In the genomic region with DNA sequence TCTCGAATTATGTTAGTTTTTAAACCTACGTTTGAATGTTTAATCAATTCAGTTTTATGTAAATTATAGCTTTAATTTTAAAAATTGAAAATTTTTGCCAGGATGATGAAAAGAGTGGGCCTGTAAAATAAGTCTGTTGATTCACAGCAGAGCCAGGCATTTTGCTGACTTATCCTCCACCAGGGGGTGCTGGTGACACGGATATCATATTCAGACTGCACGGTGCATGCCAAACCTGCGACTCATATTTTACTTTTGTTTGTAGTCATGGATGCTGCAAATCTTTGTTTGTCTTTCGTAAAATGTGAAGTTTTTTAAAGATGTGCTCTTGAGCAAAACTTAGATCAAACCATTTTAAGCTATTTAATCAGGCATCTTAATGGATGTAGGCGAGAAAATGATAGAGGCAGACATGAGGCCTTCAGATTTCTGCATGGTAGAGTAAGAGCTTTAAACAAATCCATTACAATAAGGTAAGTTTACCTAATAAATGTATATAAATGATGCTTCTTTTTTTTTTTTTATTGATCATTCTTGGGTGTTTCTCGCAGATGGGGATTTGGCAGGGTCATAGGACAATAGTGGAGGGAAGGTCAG, we compare ENCODE assay signal across 9 cellular contexts. TPM values are rescaled to one million over a fixed set of nuclear protein-coding genes. Genes with fewer than 3 reads are reported as not detected.
A peak's percentile ranks its signal among the peaks of the same experiment; 100 is the strongest.
DNase-seq lines count a peak whose midpoint lies in the region; ATAC-seq and TF ChIP-seq lines count a peak whose summit lies in the region.
"Had no signal": no experiment of that assay in that cellular context is flagged by ENCODE, and none has a peak within 500 bp of the region (broad histone marks: within the 10 kb centered on the region; RNA-seq: fewer than 3 reads in every experiment).

No MANE protein-coding gene starts in this region.

- no peak overlapping the region for H3K4me3 Mint-ChIP-seq in CD8-positive, alpha-beta memory T cell
- no peak overlapping the region for H3K4me3 Mint-ChIP-seq in activated naive CD4-positive, alpha-beta T cell treated with anti-CD3 and anti-CD28 coated beads, Interleukin-2, amount 10 ng/mL, durations not matched to agents 7 days and 5 days
- H3K4me3 Mint-ChIP-seq: activated naive CD4-positive, alpha-beta T cell treated with anti-CD3 and anti-CD28 coated beads, Interleukin-2, amount 50 U/mL, for 24 hours had no signal

- intact Hi-C loops in heart right ventricle (cut with DNase I): no loop called here

- CTCF ChIA-PET in CD8-positive, alpha-beta memory T cell (lab: Charles Lee): no interaction called here
- CTCF ChIA-PET in activated naive CD4-positive, alpha-beta T cell treated with anti-CD3 and anti-CD28 coated beads, Interleukin-2, amount 10 ng/mL, durations not matched to agents 7 days and 5 days (lab: Charles Lee): interaction anchor here (0.6 to 3.1 kb wide), 13 partner anchors 9 to 435 kb away, joined by 3 to 27 read pairs (median 4); a partner anchor contains a TSS

- H3K27me3 Mint-ChIP-seq in CD8-positive, alpha-beta memory T cell: peaks cover 0 to 2% of the 10 kb centered on the region in 2 donors
- H3K27me3 Mint-ChIP-seq in activated naive CD4-positive, alpha-beta T cell treated with anti-CD3 and anti-CD28 coated beads, Interleukin-2, amount 10 ng/mL, durations not matched to agents 7 days and 5 days: no peaks in the 10 kb centered on the region

- no peaks in the 10 kb centered on the region for H3K4me1 ChIP-seq in CD8-positive, alpha-beta memory T cell (ENCODE audit: insufficient read depth, low read length)
- H3K4me1 ChIP-seq in heart right ventricle: no peaks in the 10 kb centered on the region

- no peaks in the 10 kb centered on the region for H3K9me3 ChIP-seq in CD8-positive, alpha-beta memory T cell (ENCODE audit: low read length)
- H3K9me3 ChIP-seq in heart right ventricle: no peaks in the 10 kb centered on the region

- WGBS in heart right ventricle, 2 donors: 34 to 53% methylated on average over 8 of the region's 8 CpGs

- H3K36me3 Mint-ChIP-seq in CD8-positive, alpha-beta memory T cell: no peaks in the 10 kb centered on the region
- H3K36me3 Mint-ChIP-seq in activated naive CD4-positive, alpha-beta T cell treated with anti-CD3 and anti-CD28 coated beads, Interleukin-2, amount 10 ng/mL, durations not matched to agents 7 days and 5 days: no peaks in the 10 kb centered on the region
- H3K36me3 Mint-ChIP-seq: activated naive CD4-positive, alpha-beta T cell treated with anti-CD3 and anti-CD28 coated beads, Interleukin-2, amount 50 U/mL, for 24 hours had no signal

- no peaks in the 10 kb centered on the region for H3K27me3 ChIP-seq in CD8-positive, alpha-beta memory T cell (ENCODE audit: insufficient read depth, low read length, poor library complexity, severe bottlenecking)
- H3K27me3 ChIP-seq in heart right ventricle: no peaks in the 10 kb centered on the region

- POLR2A ChIA-PET in CD8-positive, alpha-beta memory T cell (lab: Charles Lee): no interaction called here

- H3K36me3 ChIP-seq in CD8-positive, alpha-beta memory T cell (ENCODE audit: insufficient read depth, low read length): no peaks in the 10 kb centered on the region
- no peaks in the 10 kb centered on the region for H3K36me3 ChIP-seq in heart right ventricle

- no peaks in the 10 kb centered on the region for H3K9me3 Mint-ChIP-seq in CD8-positive, alpha-beta memory T cell
- H3K9me3 Mint-ChIP-seq in activated naive CD4-positive, alpha-beta T cell treated with anti-CD3 and anti-CD28 coated beads, Interleukin-2, amount 10 ng/mL, durations not matched to agents 7 days and 5 days: no peaks in the 10 kb centered on the region
- H3K9me3 Mint-ChIP-seq: activated naive CD4-positive, alpha-beta T cell treated with anti-CD3 and anti-CD28 coated beads, Interleukin-2, amount 50 U/mL, for 24 hours had no signal

- peaks cover 0 to 3% (median 0%) of the 10 kb centered on the region in 3 donors for H3K4me1 Mint-ChIP-seq in CD8-positive, alpha-beta memory T cell
- no peaks in the 10 kb centered on the region for H3K4me1 Mint-ChIP-seq in activated naive CD4-positive, alpha-beta T cell treated with anti-CD3 and anti-CD28 coated beads, Interleukin-2, amount 10 ng/mL, durations not matched to agents 7 days and 5 days
- H3K4me1 Mint-ChIP-seq: activated naive CD4-positive, alpha-beta T cell treated with anti-CD3 and anti-CD28 coated beads, Interleukin-2, amount 50 U/mL, for 24 hours had no signal

- ATAC-seq in GM18502 (IDR thresholded peaks at IDR 0.05; ENCODE audit: poor library complexity, unreplicated experiment): peak; percentile 93
- peak; percentile 96 for ATAC-seq in HG02973 (IDR thresholded peaks at IDR 0.05; ENCODE audit: unreplicated experiment)
- peak in 1 of 8 donors; percentile 55 for ATAC-seq in heart right ventricle

- H3K27ac ChIP-seq in CD8-positive, alpha-beta memory T cell (ENCODE audit: low read depth, low read length): no peak overlapping the region
- no peak overlapping the region for H3K27ac ChIP-seq in heart right ventricle

- H3K27ac Mint-ChIP-seq in CD8-positive, alpha-beta memory T cell: no peak overlapping the region
- H3K27ac Mint-ChIP-seq in activated naive CD4-positive, alpha-beta T cell treated with anti-CD3 and anti-CD28 coated beads, Interleukin-2, amount 10 ng/mL, durations not matched to agents 7 days and 5 days: no peak overlapping the region
- H3K27ac Mint-ChIP-seq: activated naive CD4-positive, alpha-beta T cell treated with anti-CD3 and anti-CD28 coated beads, Interleukin-2, amount 50 U/mL, for 24 hours had no signal

- TF ChIP-seq CTCF in heart right ventricle (IDR thresholded peaks at IDR 0.05): peak; percentile 16 to 81 (median 68)

- peak in 3 of 5 donors; percentile 1 to 47 (median 12) for DNase-seq in CD8-positive, alpha-beta memory T cell
- DNase-seq in NCI-H69 (lab: John Stamatoyannopoulos, UW): peak; percentile 58
- peak; percentile 63 for DNase-seq in activated naive CD4-positive, alpha-beta T cell treated with anti-CD3 and anti-CD28 coated beads, Interleukin-2, amount 10 ng/mL, durations not matched to agents 7 days and 5 days
- peak; percentile 11 to 67 for DNase-seq in heart right ventricle
- peak; percentile 70 for DNase-seq in renal cortical epithelial cell (ENCODE audit: low read depth)
- DNase-seq in NCI-H128 (lab: John Stamatoyannopoulos, UW; ENCODE audit: unreplicated experiment): no peak

- H3K4me3 ChIP-seq in CD8-positive, alpha-beta memory T cell (ENCODE audit: low read length): no peak overlapping the region
- H3K4me3 ChIP-seq in heart right ventricle: no peak overlapping the region

RNA-seq across cellular contexts. Expression of a gene that starts 3.6 kb away (rescaled TPM):
- not detected for total RNA-seq in CD8-positive, alpha-beta memory T cell
- not detected for polyA plus RNA-seq in CD8-positive, alpha-beta memory T cell
- not detected for total RNA-seq in heart right ventricle
- polyA plus RNA-seq in heart right ventricle: not detected
- total RNA-seq in renal cortical epithelial cell: not detected in 2 replicates

RNA-seq across cellular contexts. Expression of a gene that starts 18.1 kb away (rescaled TPM):
- total RNA-seq in CD8-positive, alpha-beta memory T cell: not detected
- polyA plus RNA-seq in CD8-positive, alpha-beta memory T cell: not detected
- total RNA-seq in heart right ventricle: not detected
- polyA plus RNA-seq in heart right ventricle: not detected
- total RNA-seq in renal cortical epithelial cell: not detected in 2 replicates

RNA-seq across cellular contexts. Expression of a gene that starts 22.2 kb away (rescaled TPM):
- not detected for total RNA-seq in CD8-positive, alpha-beta memory T cell
- not detected for polyA plus RNA-seq in CD8-positive, alpha-beta memory T cell
- total RNA-seq in heart right ventricle: not detected
- not detected for polyA plus RNA-seq in heart right ventricle
- not detected in 2 replicates for total RNA-seq in renal cortical epithelial cell

RNA-seq across cellular contexts. Expression of a gene that starts 43.1 kb away (rescaled TPM):
- total RNA-seq in CD8-positive, alpha-beta memory T cell: not detected
- not detected for polyA plus RNA-seq in CD8-positive, alpha-beta memory T cell
- total RNA-seq in heart right ventricle (not detected), renal cortical epithelial cell (not detected in 2 replicates)
- not detected for polyA plus RNA-seq in heart right ventricle
